17 cellular contexts compared by ENCODE assay signal in the genomic region with DNA sequence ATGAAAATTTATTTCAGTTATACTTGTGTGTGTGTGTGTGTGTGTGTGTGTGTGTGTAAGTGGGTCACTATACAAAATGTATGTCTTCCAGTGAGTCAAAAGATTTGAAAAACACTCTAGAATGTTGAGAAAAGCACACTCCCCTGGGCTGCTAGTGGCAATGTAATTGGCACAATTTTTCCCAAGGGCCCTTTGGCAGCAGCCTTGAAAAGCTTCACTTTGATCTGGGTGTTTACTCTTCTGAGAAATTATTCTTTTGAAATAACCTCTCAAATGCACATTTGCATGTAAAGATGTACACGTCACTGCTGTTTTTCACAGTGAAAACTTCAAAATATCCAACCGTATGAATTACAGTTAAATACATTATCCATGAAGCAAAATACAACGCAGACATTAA. TPM values are rescaled to one million over a fixed set of nuclear protein-coding genes. Genes with fewer than 3 reads are reported as not detected.
"Had no signal": no experiment of that assay in that cellular context is flagged by ENCODE, and none has a peak within 500 bp of the region (broad histone marks: within the 10 kb centered on the region; RNA-seq: fewer than 3 reads in every experiment).

No MANE protein-coding gene starts in this region.

- H3K27ac ChIP-seq: dorsolateral prefrontal cortex, stomach had no signal

- H3K4me3 ChIP-seq: dorsolateral prefrontal cortex, heart left ventricle, stomach, testis had no signal

- H3K4me3 Mint-ChIP-seq: activated CD4-positive, alpha-beta memory T cell treated with anti-CD3 and anti-CD28 coated beads, Interleukin-2, amount 10 ng/mL, durations not matched to agents 7 days and 5 days; activated T-cell treated with anti-CD3 and anti-CD28 coated beads, Interleukin-2, amount 50 U/mL, for 24 hours; endodermal cell; immature natural killer cell; neural crest cell had no signal

- H3K27me3 Mint-ChIP-seq: activated CD4-positive, alpha-beta memory T cell treated with anti-CD3 and anti-CD28 coated beads, Interleukin-2, amount 10 ng/mL, durations not matched to agents 7 days and 5 days; activated T-cell treated with anti-CD3 and anti-CD28 coated beads, Interleukin-2, amount 50 U/mL, for 24 hours had no signal

- FAIRE-seq: frontal cortex had no signal

- H3K27ac Mint-ChIP-seq: activated CD4-positive, alpha-beta memory T cell treated with anti-CD3 and anti-CD28 coated beads, Interleukin-2, amount 10 ng/mL, durations not matched to agents 7 days and 5 days; activated naive CD4-positive, alpha-beta T cell treated with anti-CD3 and anti-CD28 coated beads, Interleukin-2, amount 50 U/mL, for 72 hours; activated T-cell treated with anti-CD3 and anti-CD28 coated beads, Interleukin-2, amount 50 U/mL, for 24 hours; endodermal cell; immature natural killer cell had no signal

- DNase-seq: activated CD4-positive, alpha-beta memory T cell treated with anti-CD3 and anti-CD28 coated beads, Interleukin-2, amount 10 ng/mL, durations not matched to agents 7 days and 5 days; activated CD4-positive, alpha-beta T cell treated with anti-CD3 and anti-CD28 coated beads for 4 hours; activated gamma-delta T cell; activated T-cell treated with anti-CD3 and anti-CD28 coated beads, Interleukin-2, amount 50 U/mL, for 24 hours; dorsolateral prefrontal cortex; endodermal cell; heart left ventricle; immature natural killer cell; midbrain; stimulated activated CD4-positive, alpha-beta T cell treated with anti-CD3 and anti-CD28 coated beads, Interleukin-12 subunit alpha, Interleukin-12 subunit beta, amount 100 ng/mL, for 4 hours; stimulated activated CD4-positive, alpha-beta T cell treated with anti-CD3 and anti-CD28 coated beads, Interleukin-2, amount 100 ng/mL, for 24 hours; stomach; testis had no signal

- H3K9me3 ChIP-seq: heart left ventricle, stomach, testis had no signal

- H3K36me3 Mint-ChIP-seq: immature natural killer cell had no signal

- ATAC-seq: activated naive CD4-positive, alpha-beta T cell treated with anti-CD3 and anti-CD28 coated beads, Interleukin-2, amount 50 U/mL, for 72 hours; heart left ventricle; sciatic nerve had no signal

- H3K36me3 ChIP-seq: heart left ventricle, stomach had no signal

- H3K9me3 Mint-ChIP-seq: activated naive CD4-positive, alpha-beta T cell treated with anti-CD3 and anti-CD28 coated beads, Interleukin-2, amount 50 U/mL, for 72 hours; activated T-cell treated with anti-CD3 and anti-CD28 coated beads, Interleukin-2, amount 50 U/mL, for 24 hours; endodermal cell had no signal

- H3K27me3 ChIP-seq: dorsolateral prefrontal cortex, heart left ventricle, stomach, testis had no signal

RNA-seq across cellular contexts. Expression of a gene that starts 22.1 kb away (rescaled TPM):
- total RNA-seq: activated naive CD4-positive, alpha-beta T cell treated with anti-CD3 and anti-CD28 coated beads, Interleukin-2, amount 50 U/mL, for 72 hours had no signal
- polyA plus RNA-seq: immature natural killer cell had no signal
